ENCODE assay signal across 19 cellular contexts in genomic region chr4:165740911-165741310, GRCh38.
A peak's percentile ranks its signal among the peaks of the same experiment; 100 is the strongest.
DNase-seq lines count a peak whose midpoint lies in the region; ATAC-seq, FAIRE-seq and TF ChIP-seq lines count a peak whose summit lies in the region.
"Had no signal": no experiment of that assay in that cellular context is flagged by ENCODE, and none has a peak within 500 bp of the region (broad histone marks: within the 10 kb centered on the region; RNA-seq: fewer than 3 reads in every experiment).

No MANE protein-coding gene starts in this region.

- DNase-seq in G401 (ENCODE audit: low spot score) (peak; percentile 64), K562 (ENCODE audit: extremely low read depth in 1 of 4, low spot score in 3 of 4) (no peak), endothelial cell of umbilical vein (ENCODE audit: low read depth, low spot score) (peak; percentile 76), osteocyte (ENCODE audit: extremely low spot score, unreplicated experiment) (no peak), pons (ENCODE audit: low spot score) (no peak), NOMO-1 (lab: John Stamatoyannopoulos, UW; ENCODE audit: unreplicated experiment in 2 of 2) (no peak), prostate gland (ENCODE audit: low spot score) (no peak)
- DNase-seq: CD8-positive, alpha-beta memory T cell; DMS53; H9; IMR-90; Karpas-422; MG63; NCI-H1048; NCI-H1436; NCI-H1930; NCI-H526 had no signal

- no peaks in the 10 kb centered on the region for H3K9me3 Mint-ChIP-seq in osteocyte (ENCODE audit: unreplicated experiment)
- H3K9me3 Mint-ChIP-seq: H9 had no signal

- no peak overlapping the region for H3K4me3 ChIP-seq in K562
- peak overlapping the region in 1 of 3 experiments; percentile 14 for H3K4me3 ChIP-seq in endothelial cell of umbilical vein (replicated peaks in 1 of 3; ENCODE audit: insufficient read depth in 1 of 3, low read depth in 1 of 3, low read length in 3 of 3)
- H3K4me3 ChIP-seq in prostate gland = no peak overlapping the region
- H3K4me3 ChIP-seq: MG63, SJSA1 had no signal

- BruUV-seq in K562 (replicated peaks; lab: Mats Ljungman, UMichigan) (no TSS peak), endothelial cell of umbilical vein (replicated peaks; lab: Mats Ljungman, UMichigan) (no TSS peak)

- H3K9me3 ChIP-seq in K562 (replicated peaks; ENCODE audit: control insufficient read depth, insufficient read depth, low read depth, low read length) = no peaks in the 10 kb centered on the region
- H3K9me3 ChIP-seq in endothelial cell of umbilical vein (replicated peaks; ENCODE audit: control insufficient read depth, insufficient read depth, low read length) = no peaks in the 10 kb centered on the region
- H3K9me3 ChIP-seq in prostate gland = no peaks in the 10 kb centered on the region
- H3K9me3 ChIP-seq: MG63, SJSA1 had no signal

- intact Hi-C loops in K562 (cut with micrococcal nuclease) = no loop called here
- intact Hi-C loops in endothelial cell of umbilical vein (cut with micrococcal nuclease) = loop anchor here (1.0 kb wide), 3 partner anchors 25 to 161 kb away; no protein-coding TSS in a partner anchor
- intact Hi-C loops in prostate gland (cut with DNase I) = no loop called here

- H3K4me1 Mint-ChIP-seq in osteocyte (ENCODE audit: unreplicated experiment) = peaks cover 12% of the 10 kb centered on the region
- H3K4me1 Mint-ChIP-seq: CD8-positive, alpha-beta memory T cell had no signal

- CTCF ChIA-PET in K562 (lab: Yijun Ruan, JAX; ENCODE audit: low intra/inter-chr PET ratio) = no interaction called here
- CTCF ChIA-PET in endothelial cell of umbilical vein (lab: Charles Lee) = no interaction called here

- H3K79me2 ChIP-seq in K562 (ENCODE audit: control insufficient read depth, insufficient read depth, low read length) (peaks cover 14% of the 10 kb centered on the region; the same call in 2 of the 3 replicates), endothelial cell of umbilical vein (ENCODE audit: control insufficient read depth, insufficient read depth, low read length) (no peaks in the 10 kb centered on the region)

- no peak for ATAC-seq in K562

- H3K4me2 ChIP-seq in K562 (ENCODE audit: insufficient read depth, low read length) (no peak overlapping the region), endothelial cell of umbilical vein (ENCODE audit: insufficient read depth, low read length) (peak overlapping the region; percentile 56)

- WGBS in K562 (ENCODE audit: insufficient coverage, low coverage, missing lambda C conversion rate) = 10% methylated on average over 6 of the region's 6 CpGs
- WGBS in prostate gland = 52% methylated on average over 6 of the region's 6 CpGs

- POLR2A ChIA-PET in K562 (lab: Yijun Ruan, JAX) = no interaction called here
- POLR2A ChIA-PET in endothelial cell of umbilical vein (lab: Charles Lee) = no interaction called here

- H2AFZ ChIP-seq in K562 (ENCODE audit: low read depth, low read length) (no peak overlapping the region), endothelial cell of umbilical vein (ENCODE audit: low read depth, low read length) (no peak overlapping the region)

- H3K4me1 ChIP-seq in K562 (replicated peaks in 1 of 2; ENCODE audit: control insufficient read depth in 2 of 2, insufficient read depth in 2 of 2, low read length in 2 of 2) (no peaks in the 10 kb centered on the region), endothelial cell of umbilical vein (ENCODE audit: control insufficient read depth, extremely low read depth, insufficient read depth, low read length) (peaks cover 25% of the 10 kb centered on the region), prostate gland (replicated peaks) (no peaks in the 10 kb centered on the region)
- H3K4me1 ChIP-seq: SJSA1 had no signal

- H4K20me1 ChIP-seq in K562 (replicated peaks; ENCODE audit: control insufficient read depth, insufficient read depth, low read length) (no peaks in the 10 kb centered on the region), endothelial cell of umbilical vein (replicated peaks; ENCODE audit: control insufficient read depth, extremely low read depth, insufficient read depth, low read length) (no peaks in the 10 kb centered on the region)

- H3K4me3 Mint-ChIP-seq in osteocyte (ENCODE audit: unreplicated experiment) = peak overlapping the region; percentile 43
- H3K4me3 Mint-ChIP-seq: CD8-positive, alpha-beta memory T cell; H9 had no signal

- FAIRE-seq in K562 (lab: Jason Lieb, UNC) (no peak), endothelial cell of umbilical vein (lab: Jason Lieb, UNC) (peak; percentile 90)
- FAIRE-seq: HTR-8/SVneo had no signal

- H3K27me3 Mint-ChIP-seq in osteocyte (ENCODE audit: unreplicated experiment) = no peaks in the 10 kb centered on the region
- H3K27me3 Mint-ChIP-seq: CD8-positive, alpha-beta memory T cell had no signal

- dilution Hi-C loops in endothelial cell of umbilical vein (cut with MboI; ENCODE audit: extremely low pct_ligation_motif_present, low sequenced_read_pairs) = no loop called here

- in situ Hi-C loops in G401 (cut with HindIII; ENCODE audit: low sequenced_read_pairs) = no loop called here
- in situ Hi-C loops in K562 (cut with MboI) = no loop called here

- no peak for TF ChIP-seq EP300 in K562 (IDR thresholded peaks at IDR 0.05; ENCODE audit: low read length)

- H3K27ac ChIP-seq in K562 (ENCODE audit: extremely low read depth, low read depth, low read length) = no peak overlapping the region
- peak overlapping the region; percentile 0 for H3K27ac ChIP-seq in endothelial cell of umbilical vein (ENCODE audit: insufficient read depth, low read depth, low read length)
- H3K27ac ChIP-seq in prostate gland = no peak overlapping the region
- H3K27ac ChIP-seq: SJSA1 had no signal

- no peak for TF ChIP-seq RAD21 in K562 (CRISPR knock-in tag; conservative IDR thresholded peaks at IDR 0.05 in 1 of 2, IDR thresholded peaks at IDR 0.05 in 1 of 2)

- H3K27ac Mint-ChIP-seq in osteocyte (ENCODE audit: unreplicated experiment) = peak overlapping the region; percentile 73
- H3K27ac Mint-ChIP-seq: CD8-positive, alpha-beta memory T cell; H9 had no signal

- H3K27me3 ChIP-seq in K562 (ENCODE audit: control insufficient read depth in 2 of 2, insufficient read depth in 2 of 2, low read length in 2 of 2) = no peaks in the 10 kb centered on the region
- no peaks in the 10 kb centered on the region for H3K27me3 ChIP-seq in endothelial cell of umbilical vein (ENCODE audit: control insufficient read depth in 2 of 2, insufficient read depth in 2 of 2, low read length in 2 of 2)
- no peaks in the 10 kb centered on the region for H3K27me3 ChIP-seq in prostate gland (replicated peaks; ENCODE audit: insufficient read depth)
- H3K27me3 ChIP-seq: MG63, SJSA1 had no signal

- no peaks in the 10 kb centered on the region for H3K9me1 ChIP-seq in K562 (ENCODE audit: control insufficient read depth, insufficient read depth, low read length)
- H3K9me1 ChIP-seq in endothelial cell of umbilical vein (replicated peaks; ENCODE audit: control insufficient read depth, extremely low read depth, insufficient read depth, low read length) = no peaks in the 10 kb centered on the region

- TF ChIP-seq CTCF in K562 (IDR thresholded peaks at IDR 0.05 in 2 of 3, conservative IDR thresholded peaks at IDR 0.05 in 1 of 3; ENCODE audit: insufficient read depth in 2 of 3, low read depth in 1 of 3, low read length in 3 of 3) (no peak), endothelial cell of umbilical vein (IDR thresholded peaks at IDR 0.05; ENCODE audit: extremely low read depth in 1 of 2, insufficient read depth in 1 of 2, low read depth in 1 of 2, low read length in 2 of 2) (no peak), osteocyte (IDR thresholded peaks at IDR 0.05) (no peak), prostate gland (IDR thresholded peaks at IDR 0.05) (no peak)

- no peaks in the 10 kb centered on the region for H3K36me3 Mint-ChIP-seq in osteocyte (ENCODE audit: unreplicated experiment)
- H3K36me3 Mint-ChIP-seq: CD8-positive, alpha-beta memory T cell had no signal

- no peak for TF ChIP-seq POLR2A in K562 (conservative IDR thresholded peaks at IDR 0.05)
- peak; percentile 81 for TF ChIP-seq POLR2A in endothelial cell of umbilical vein (IDR thresholded peaks at IDR 0.05; ENCODE audit: low read depth, low read length)
- TF ChIP-seq POLR2A in prostate gland (IDR thresholded peaks at IDR 0.05) = no peak

- H3K9ac ChIP-seq in K562 (ENCODE audit: insufficient read depth in 1 of 2, low read depth in 2 of 2, low read length in 2 of 2) (no peak overlapping the region), endothelial cell of umbilical vein (replicated peaks; ENCODE audit: extremely low read depth, insufficient read depth, low read length) (no peak overlapping the region)

- no peaks in the 10 kb centered on the region; the same call in 2 of the 3 replicates for H3K36me3 ChIP-seq in K562 (ENCODE audit: control insufficient read depth, insufficient read depth, low read length)
- no peaks in the 10 kb centered on the region for H3K36me3 ChIP-seq in endothelial cell of umbilical vein (ENCODE audit: control insufficient read depth in 2 of 2, extremely low read depth in 1 of 2, insufficient read depth in 2 of 2, low read length in 2 of 2)
- H3K36me3 ChIP-seq in prostate gland = no peaks in the 10 kb centered on the region
- H3K36me3 ChIP-seq: MG63, SJSA1 had no signal

TF ChIP-seq in endothelial cell of umbilical vein, 7 proteins besides CTCF, POLR2A, EP300 and RAD21:
- peak; percentile 77 for TF ChIP-seq FOS (IDR thresholded peaks at IDR 0.05; ENCODE audit: borderline replicate concordance, insufficient read depth, low read length)
- peak; percentile 62 for TF ChIP-seq JUN (IDR thresholded peaks at IDR 0.05; ENCODE audit: borderline replicate concordance, insufficient read depth, insufficient read length, low read depth)
- no peak for TF ChIP-seq EZH2 (IDR thresholded peaks at IDR 0.05; ENCODE audit: borderline replicate concordance, low read depth, low read length, severe bottlenecking)
- no peak for TF ChIP-seq MAX (IDR thresholded peaks at IDR 0.05; ENCODE audit: insufficient read depth, insufficient read length)
- TF ChIP-seq POLR2AphosphoS5 (IDR thresholded peaks at IDR 0.05; ENCODE audit: insufficient read depth, low read depth, low read length) = peak; percentile 89
- peak; percentile 95 for TF ChIP-seq GATA2 (IDR thresholded peaks at IDR 0.05; ENCODE audit: insufficient read depth, insufficient read length, low read depth, low read length)
- TF ChIP-seq MYC (IDR thresholded peaks at IDR 0.05; ENCODE audit: low read depth, low read length) = no peak

Comparison
In these comparisons a context has a peak if more than half of its experiments do, and no peak if none do; other contexts are left out.
1. DNase-seq: peak in G401 (single experiment) and endothelial cell of umbilical vein (single experiment); none in K562 (0 of 4), osteocyte (single experiment), pons (single experiment), NOMO-1 (0 of 2) and prostate gland (single experiment).